In the genomic region with DNA sequence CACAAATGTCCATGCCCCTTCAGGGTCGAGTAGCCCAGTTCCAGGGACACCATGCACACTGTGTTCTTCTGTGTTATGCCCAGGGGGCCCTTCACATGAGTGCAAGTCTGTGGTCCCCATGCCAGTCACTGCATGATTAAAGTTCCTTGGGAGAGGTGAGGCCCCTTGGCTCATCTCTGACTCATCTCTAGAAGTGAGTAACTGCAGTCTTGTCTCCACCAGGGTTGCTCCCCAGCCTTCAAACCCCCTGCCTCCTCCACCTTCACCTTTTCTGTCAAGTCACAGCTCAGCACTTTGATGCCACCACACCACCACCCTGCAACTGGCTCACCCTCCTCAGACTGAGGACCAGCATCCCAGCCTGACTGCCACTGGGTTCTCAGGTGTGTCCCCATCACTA, we compare ENCODE assay signal across 21 cellular contexts.
DNase-seq lines count a peak whose midpoint lies in the region; ATAC-seq and TF ChIP-seq lines count a peak whose summit lies in the region.
"Had no signal": no experiment of that assay in that cellular context is flagged by ENCODE, and none has a peak within 500 bp of the region (broad histone marks: within the 10 kb centered on the region; RNA-seq: fewer than 3 reads in every experiment).

No MANE protein-coding gene starts in this region.

- no peaks in the 10 kb centered on the region for H3K27me3 ChIP-seq in RWPE2 (ENCODE audit: insufficient read depth, poor library complexity, severe bottlenecking)
- H3K27me3 ChIP-seq: brain microvascular endothelial cell had no signal

- no peaks in the 10 kb centered on the region for H3K36me3 ChIP-seq in RWPE2 (ENCODE audit: low read depth)
- H3K36me3 ChIP-seq: brain microvascular endothelial cell had no signal

- H3K27ac Mint-ChIP-seq in glutamatergic neuron (ENCODE audit: unreplicated experiment) = no peak overlapping the region
- H3K27ac Mint-ChIP-seq: activated naive CD8-positive, alpha-beta T cell treated with anti-CD3 and anti-CD28 coated beads, Interleukin-2, amount 10 ng/mL, durations not matched to agents 7 days and 5 days; CD14-positive monocyte; dendritic cell treated with granulocyte-macrophage colony-stimulating factor and Interleukin-4, amounts not matched to agents 40 ng/mL and 50 ng/mL, for 4 days; naive B cell had no signal

- no peak overlapping the region for H3K27ac ChIP-seq in RWPE2 (ENCODE audit: poor library complexity, severe bottlenecking)
- H3K27ac ChIP-seq: brain microvascular endothelial cell, parathyroid adenoma, SK-N-MC had no signal

- H3K4me3 Mint-ChIP-seq in glutamatergic neuron (ENCODE audit: unreplicated experiment) = no peak overlapping the region
- H3K4me3 Mint-ChIP-seq: activated naive CD8-positive, alpha-beta T cell treated with anti-CD3 and anti-CD28 coated beads, Interleukin-2, amount 10 ng/mL, durations not matched to agents 7 days and 5 days; CD14-positive monocyte; dendritic cell treated with granulocyte-macrophage colony-stimulating factor and Interleukin-4, amounts not matched to agents 40 ng/mL and 50 ng/mL, for 4 days had no signal

- peaks cover 9% of the 10 kb centered on the region for H3K36me3 Mint-ChIP-seq in glutamatergic neuron (ENCODE audit: unreplicated experiment)
- H3K36me3 Mint-ChIP-seq: activated naive CD8-positive, alpha-beta T cell treated with anti-CD3 and anti-CD28 coated beads, Interleukin-2, amount 10 ng/mL, durations not matched to agents 7 days and 5 days; CD14-positive monocyte; naive B cell had no signal

- no peaks in the 10 kb centered on the region for H3K9me3 ChIP-seq in RWPE2 (ENCODE audit: severe bottlenecking)

- peaks cover 8% of the 10 kb centered on the region for H3K27me3 Mint-ChIP-seq in glutamatergic neuron (ENCODE audit: unreplicated experiment)

- H3K4me1 ChIP-seq in RWPE2 (ENCODE audit: insufficient read depth, poor library complexity, severe bottlenecking) = no peaks in the 10 kb centered on the region

- no peak for TF ChIP-seq CTCF in RWPE2 (IDR thresholded peaks at IDR 0.05; ENCODE audit: poor library complexity, severe bottlenecking)
- TF ChIP-seq CTCF in epithelial cell of esophagus (IDR thresholded peaks at IDR 0.05; ENCODE audit: insufficient read depth, low read depth, low read length, missing control alignments) = no peak
- TF ChIP-seq CTCF in glutamatergic neuron (IDR thresholded peaks at IDR 0.05; ENCODE audit: partially characterized antibody, unreplicated experiment) = no peak
- TF ChIP-seq CTCF in foreskin fibroblast (IDR thresholded peaks at IDR 0.05; ENCODE audit: low read depth, low read length) = no peak

- no peaks in the 10 kb centered on the region for H3K4me1 Mint-ChIP-seq in glutamatergic neuron (ENCODE audit: low read depth, unreplicated experiment)
- H3K4me1 Mint-ChIP-seq: CD14-positive monocyte had no signal

- H3K4me3 ChIP-seq in RWPE2 (ENCODE audit: severe bottlenecking) (no peak overlapping the region), epithelial cell of esophagus (ENCODE audit: low read length) (no peak overlapping the region), foreskin fibroblast (ENCODE audit: low read depth in 1 of 2, low read length in 2 of 2) (no peak overlapping the region)
- H3K4me3 ChIP-seq: lung, SK-N-MC had no signal

- ATAC-seq in RWPE2 (ENCODE audit: low read depth) (peak; percentile 83), HG03045 (IDR thresholded peaks at IDR 0.05; ENCODE audit: unreplicated experiment) (no peak)

- peak in 2 of 3 experiments; percentile 7 to 9 for DNase-seq in activated CD8-positive, alpha-beta memory T cell treated with anti-CD3 and anti-CD28 coated beads for 48 hours (ENCODE audit: low read depth in 2 of 3, low spot score in 2 of 3)
- no peak for DNase-seq in activated CD8-positive, alpha-beta memory T cell treated with anti-CD3 and anti-CD28 coated beads, Interleukin-2, amount 50 U/mL, for 4 hours
- no peak for DNase-seq in RWPE2 (ENCODE audit: low spot score)
- DNase-seq in epithelial cell of esophagus (ENCODE audit: low read depth) = peak; percentile 75
- peak; percentile 9 to 55 (median 25) for DNase-seq in stimulated activated CD4-positive, alpha-beta T cell treated with anti-CD3 and anti-CD28 coated beads, TNF-alpha, amount 100 ng/mL, for 48 hours (ENCODE audit: low read depth in 3 of 3)
- no peak for DNase-seq in glutamatergic neuron
- DNase-seq in foreskin fibroblast = no peak
- DNase-seq: ACHN; activated naive CD8-positive, alpha-beta T cell treated with anti-CD3 and anti-CD28 coated beads, Interleukin-2, amount 10 ng/mL, durations not matched to agents 7 days and 5 days; brain microvascular endothelial cell; DMS153; erythroblast; naive B cell; NCI-H526 treated with DMSO at 0.1 percent for 48 hours; T1000 had no signal

- no peaks in the 10 kb centered on the region for H3K9me3 Mint-ChIP-seq in glutamatergic neuron (ENCODE audit: unreplicated experiment)
- H3K9me3 Mint-ChIP-seq: activated naive CD8-positive, alpha-beta T cell treated with anti-CD3 and anti-CD28 coated beads, Interleukin-2, amount 10 ng/mL, durations not matched to agents 7 days and 5 days had no signal

Comparison
In these comparisons a context has a peak if more than half of its experiments do, and no peak if none do; other contexts are left out.
1. DNase-seq: peak in activated CD8-positive, alpha-beta memory T cell treated with anti-CD3 and anti-CD28 coated beads for 48 hours (2 of 3), epithelial cell of esophagus (single experiment) and stimulated activated CD4-positive, alpha-beta T cell treated with anti-CD3 and anti-CD28 coated beads, TNF-alpha, amount 100 ng/mL, for 48 hours (3 of 3); none in activated CD8-positive, alpha-beta memory T cell treated with anti-CD3 and anti-CD28 coated beads, Interleukin-2, amount 50 U/mL, for 4 hours (single experiment), RWPE2 (single experiment), glutamatergic neuron (single experiment) and foreskin fibroblast (0 of 2).